8 cellular contexts compared by ENCODE assay signal in the genomic region with DNA sequence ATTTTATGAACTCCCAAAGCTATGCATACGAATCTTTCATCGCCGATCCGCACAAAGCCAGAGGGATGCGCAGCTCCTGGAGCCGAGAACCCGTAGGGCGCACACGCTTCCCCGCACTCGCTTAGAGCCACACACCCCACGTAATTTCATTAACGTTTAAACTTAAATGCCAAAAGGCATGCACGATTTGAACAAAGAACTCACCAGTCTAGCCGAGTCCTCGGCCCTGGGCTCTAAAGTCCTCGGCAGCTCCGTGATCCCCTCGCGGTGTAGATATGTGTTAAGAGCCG. TPM values are rescaled to one million over a fixed set of nuclear protein-coding genes. Genes with fewer than 3 reads are reported as not detected.
A peak's percentile ranks its signal among the peaks of the same experiment; 100 is the strongest.
DNase-seq lines count a peak whose midpoint lies in the region; ATAC-seq, FAIRE-seq and TF ChIP-seq lines count a peak whose summit lies in the region.

No MANE protein-coding gene starts in this region.

- H3K27ac Mint-ChIP-seq in stimulated activated memory B cell treated with anti-CD40 and anti-IgM and Interleukin-4, amounts not matched to agents 10 μg/mL and 1 μg/mL and 100 μg/mL, for 72 hours, result no peak overlapping the region

- 1 to 2% methylated on average over 21 of the region's 21 CpGs for WGBS in sigmoid colon, 2 donors

- H3K9me3 Mint-ChIP-seq in stimulated activated memory B cell treated with anti-CD40 and anti-IgM and Interleukin-4, amounts not matched to agents 10 μg/mL and 1 μg/mL and 100 μg/mL, for 72 hours, result no peaks in the 10 kb centered on the region

- H3K4me3 ChIP-seq in WI38 (ENCODE audit: low read depth, low read length) (peak overlapping the region; percentile 100), right atrium auricular region (peak overlapping the region; percentile 76 to 77), sigmoid colon (peak overlapping the region; percentile 73 to 91 (median 88))

- H3K36me3 ChIP-seq in right atrium auricular region, result no peaks in the 10 kb centered on the region
- H3K36me3 ChIP-seq in sigmoid colon, result no peaks in the 10 kb centered on the region

- no peak for FAIRE-seq in H54 (lab: Jason Lieb, UNC)

- H3K36me3 Mint-ChIP-seq in stimulated activated memory B cell treated with anti-CD40 and anti-IgM and Interleukin-4, amounts not matched to agents 10 μg/mL and 1 μg/mL and 100 μg/mL, for 72 hours, result no peaks in the 10 kb centered on the region

- H3K4me1 ChIP-seq in right atrium auricular region (peaks cover 0 to 21% of the 10 kb centered on the region in 2 donors), sigmoid colon (peaks cover 0 to 39% (median 16%) of the 10 kb centered on the region in 4 donors)

- no peaks in the 10 kb centered on the region for H3K9me3 ChIP-seq in right atrium auricular region
- H3K9me3 ChIP-seq in sigmoid colon, result no peaks in the 10 kb centered on the region

- DNase-seq in H54 (ENCODE audit: insufficient read length, low spot score), result peak; percentile 13
- no peak for DNase-seq in right atrium auricular region (ENCODE audit: low spot score)
- no peak for DNase-seq in sigmoid colon
- no peak for DNase-seq in activated CD8-positive, alpha-beta memory T cell treated with anti-CD3 and anti-CD28 coated beads for 24 hours
- DNase-seq in posterior vena cava (ENCODE audit: low spot score), result no peak
- DNase-seq in NCI-H187 treated with DMSO at 0.1 percent for 48 hours (lab: John Stamatoyannopoulos, UW), result no peak

- TF ChIP-seq EP300 in sigmoid colon (IDR thresholded peaks at IDR 0.05), result no peak

- peaks cover 35% of the 10 kb centered on the region for H3K27me3 Mint-ChIP-seq in stimulated activated memory B cell treated with anti-CD40 and anti-IgM and Interleukin-4, amounts not matched to agents 10 μg/mL and 1 μg/mL and 100 μg/mL, for 72 hours

- H3K27me3 ChIP-seq in right atrium auricular region, result no peaks in the 10 kb centered on the region
- H3K27me3 ChIP-seq in sigmoid colon, result no peaks in the 10 kb centered on the region

- H3K4me1 Mint-ChIP-seq in stimulated activated memory B cell treated with anti-CD40 and anti-IgM and Interleukin-4, amounts not matched to agents 10 μg/mL and 1 μg/mL and 100 μg/mL, for 72 hours, result no peaks in the 10 kb centered on the region

- no peak for TF ChIP-seq POLR2A in H54 (IDR thresholded peaks at IDR 0.05; ENCODE audit: low read depth, low read length)
- TF ChIP-seq POLR2A in sigmoid colon (IDR thresholded peaks at IDR 0.05), result no peak

- no peak for ATAC-seq in stimulated activated memory B cell treated with anti-CD40 and anti-IgM and Interleukin-4, amounts not matched to agents 10 μg/mL and 1 μg/mL and 100 μg/mL, for 72 hours

- intact Hi-C loops in sigmoid colon (cut with DNase I), result loop anchor here (10.0 kb wide), 1 partner anchor 531 kb away; a partner anchor contains a TSS
- intact Hi-C loops in posterior vena cava (cut with DNase I), result loop anchor here (10.0 kb wide), 3 partner anchors 51 to 219 kb away; no protein-coding TSS in a partner anchor

- H3K27ac ChIP-seq in right atrium auricular region (peak overlapping the region; percentile 92 to 97), sigmoid colon (peak overlapping the region; percentile 87 to 97 (median 92))

- TF ChIP-seq CTCF in WI38 (IDR thresholded peaks at IDR 0.05; ENCODE audit: low read depth, low read length), result no peak
- peak; percentile 1 to 12 for TF ChIP-seq CTCF in right atrium auricular region (IDR thresholded peaks at IDR 0.05)
- TF ChIP-seq CTCF in sigmoid colon (IDR thresholded peaks at IDR 0.05), result no peak

- H3K4me3 Mint-ChIP-seq in stimulated activated memory B cell treated with anti-CD40 and anti-IgM and Interleukin-4, amounts not matched to agents 10 μg/mL and 1 μg/mL and 100 μg/mL, for 72 hours, result no peak overlapping the region

RNA-seq across cellular contexts. Expression of a gene that starts 2.4 kb away (rescaled TPM):
- total RNA-seq in right atrium auricular region, result 10 to 100 TPM; 70.3 to 89.5 TPM
- 100 to 1,000 TPM in 3 of 4 donors, 10 to 100 TPM in 1; 93.1 to 146 (median 125) TPM for total RNA-seq in sigmoid colon
- polyA plus RNA-seq in sigmoid colon, result 10 to 100 TPM; 12.6 to 72.3 (median 15.0) TPM
- total RNA-seq in posterior vena cava, result 10 to 100 TPM; 75.5 to 85.9 TPM

Comparison
In these comparisons a context has a peak if more than half of its experiments do, and no peak if none do; other contexts are left out.
1. CTCF ChIP-seq: peak in right atrium auricular region (2 of 2); none in WI38 (single experiment) and sigmoid colon (0 of 4).
2. Peak in every context shown above with its lines, with median percentiles within 50 percentile points of each other: H3K4me3 ChIP-seq.